ENCODE assay signal across 8 cellular contexts in genomic region chr11:75174781-75175370, GRCh38. TPM values are rescaled to one million over a fixed set of nuclear protein-coding genes. Genes with fewer than 3 reads are reported as not detected.
DNase-seq lines count a peak whose midpoint lies in the region; ATAC-seq lines count a peak whose summit lies in the region.

No MANE protein-coding gene starts in this region.

- no peaks in the 10 kb centered on the region for H3K36me3 Mint-ChIP-seq in CD4-positive, alpha-beta memory T cell
- peaks cover 99% of the 10 kb centered on the region for H3K36me3 Mint-ChIP-seq in dendritic cell treated with granulocyte-macrophage colony-stimulating factor and Interleukin-4, amounts not matched to agents 40 ng/mL and 50 ng/mL, for 4 days (ENCODE audit: low read depth)
- no peaks in the 10 kb centered on the region for H3K36me3 Mint-ChIP-seq in naive thymus-derived CD8-positive, alpha-beta T cell

- ATAC-seq in naive thymus-derived CD8-positive, alpha-beta T cell = peak in 1 of 2 donors; percentile 55
- no peak for ATAC-seq in HG03432 (IDR thresholded peaks at IDR 0.05; ENCODE audit: unreplicated experiment)
- no peak for ATAC-seq in HG02884 (IDR thresholded peaks at IDR 0.05; ENCODE audit: unreplicated experiment)

- no peak overlapping the region for H3K4me3 ChIP-seq in CD4-positive, alpha-beta memory T cell (ENCODE audit: low read length in 2 of 2)

- H3K4me3 Mint-ChIP-seq in CD4-positive, alpha-beta memory T cell = peak overlapping the region in 2 of 8 donors; percentile 7 to 8
- H3K4me3 Mint-ChIP-seq in dendritic cell treated with granulocyte-macrophage colony-stimulating factor and Interleukin-4, amounts not matched to agents 40 ng/mL and 50 ng/mL, for 4 days = peak overlapping the region; percentile 63
- H3K4me3 Mint-ChIP-seq in naive thymus-derived CD8-positive, alpha-beta T cell = no peak overlapping the region

- no peaks in the 10 kb centered on the region for H3K27me3 ChIP-seq in CD4-positive, alpha-beta memory T cell (ENCODE audit: insufficient read depth, low read length)

- peak overlapping the region in 6 of 7 donors; percentile 37 to 87 (median 64) for H3K27ac Mint-ChIP-seq in CD4-positive, alpha-beta memory T cell
- peak overlapping the region; percentile 91 for H3K27ac Mint-ChIP-seq in dendritic cell treated with granulocyte-macrophage colony-stimulating factor and Interleukin-4, amounts not matched to agents 40 ng/mL and 50 ng/mL, for 4 days
- peak overlapping the region in 8 of 10 donors; percentile 5 to 57 (median 34) for H3K27ac Mint-ChIP-seq in naive thymus-derived CD8-positive, alpha-beta T cell

- no peaks in the 10 kb centered on the region for H3K36me3 ChIP-seq in CD4-positive, alpha-beta memory T cell (ENCODE audit: insufficient read depth, low read length)

- H3K27ac ChIP-seq in CD4-positive, alpha-beta memory T cell (ENCODE audit: low read depth, low read length) = no peak overlapping the region

- H3K9me3 Mint-ChIP-seq in CD4-positive, alpha-beta memory T cell = no peaks in the 10 kb centered on the region
- no peaks in the 10 kb centered on the region for H3K9me3 Mint-ChIP-seq in dendritic cell treated with granulocyte-macrophage colony-stimulating factor and Interleukin-4, amounts not matched to agents 40 ng/mL and 50 ng/mL, for 4 days
- no peaks in the 10 kb centered on the region for H3K9me3 Mint-ChIP-seq in naive thymus-derived CD8-positive, alpha-beta T cell

- H3K27me3 Mint-ChIP-seq in CD4-positive, alpha-beta memory T cell = peaks cover 0 to 2% of the 10 kb centered on the region in 2 donors
- no peaks in the 10 kb centered on the region for H3K27me3 Mint-ChIP-seq in dendritic cell treated with granulocyte-macrophage colony-stimulating factor and Interleukin-4, amounts not matched to agents 40 ng/mL and 50 ng/mL, for 4 days
- H3K27me3 Mint-ChIP-seq in naive thymus-derived CD8-positive, alpha-beta T cell = peaks cover 0 to 3% (median 2%) of the 10 kb centered on the region in 5 donors

- peak in 1 of 5 donors; percentile 4 for DNase-seq in CD4-positive, alpha-beta memory T cell
- DNase-seq in MV-4-11 (lab: John Stamatoyannopoulos, UW) (peak; percentile 88), NCI-H526 (lab: John Stamatoyannopoulos, UW) (no peak), NCI-H1694 treated with DMSO at 0.1 percent for 48 hours (lab: John Stamatoyannopoulos, UW) (no peak)
- DNase-seq in naive thymus-derived CD8-positive, alpha-beta T cell = no peak

- no peaks in the 10 kb centered on the region for H3K9me3 ChIP-seq in CD4-positive, alpha-beta memory T cell (ENCODE audit: control insufficient read depth in 1 of 2, low read length in 2 of 2)

- POLR2A ChIA-PET in CD4-positive, alpha-beta memory T cell (lab: Charles Lee; ENCODE audit: partially characterized antibody) = no interaction called here
- POLR2A ChIA-PET in naive thymus-derived CD8-positive, alpha-beta T cell (lab: Charles Lee) = no interaction called here

- H3K4me1 Mint-ChIP-seq in CD4-positive, alpha-beta memory T cell = peaks cover 11 to 18% (median 13%) of the 10 kb centered on the region in 4 donors
- H3K4me1 Mint-ChIP-seq in dendritic cell treated with granulocyte-macrophage colony-stimulating factor and Interleukin-4, amounts not matched to agents 40 ng/mL and 50 ng/mL, for 4 days (ENCODE audit: low read depth) = peaks cover 87% of the 10 kb centered on the region
- peaks cover 12 to 14% (median 13%) of the 10 kb centered on the region in 4 donors for H3K4me1 Mint-ChIP-seq in naive thymus-derived CD8-positive, alpha-beta T cell

- CTCF ChIA-PET in CD4-positive, alpha-beta memory T cell (lab: Charles Lee; ENCODE audit: partially characterized antibody) = interaction anchor here (1.9 to 2.1 kb wide), 2 partner anchors 31 to 33 kb away, joined by 5 to 6 read pairs; no protein-coding TSS in a partner anchor

- intact Hi-C loops in CD4-positive, alpha-beta memory T cell (cut with micrococcal nuclease) = no loop called here
- intact Hi-C loops in dendritic cell treated with granulocyte-macrophage colony-stimulating factor and Interleukin-4, amounts not matched to agents 40 ng/mL and 50 ng/mL, for 4 days (cut with micrococcal nuclease) = loop anchor here (2.0 kb wide), 1 partner anchor 26 kb away; no protein-coding TSS in a partner anchor

- peaks cover 13% of the 10 kb centered on the region for H3K4me1 ChIP-seq in CD4-positive, alpha-beta memory T cell (ENCODE audit: insufficient read depth, low read length)

RNA-seq across cellular contexts. Expression of gene SLCO2B1, which starts 24.0 kb away (rescaled TPM):
- total RNA-seq in CD4-positive, alpha-beta memory T cell = 1 to 10 TPM; 2.4 to 2.8 TPM
- polyA plus RNA-seq in CD4-positive, alpha-beta memory T cell = not detected
- 1 to 10 TPM in 1 of 2 experiments, under 1 TPM in 1; 0.99 to 2.3 TPM for total RNA-seq in naive thymus-derived CD8-positive, alpha-beta T cell
- not detected for polyA plus RNA-seq in naive thymus-derived CD8-positive, alpha-beta T cell

Comparison
In these comparisons a context has a peak if more than half of its experiments do, and no peak if none do; other contexts are left out.
1. H3K27ac Mint-ChIP-seq: peak in every context shown above with its lines; median percentile 91 in dendritic cell treated with granulocyte-macrophage colony-stimulating factor and Interleukin-4, amounts not matched to agents 40 ng/mL and 50 ng/mL, for 4 days; 64 in CD4-positive, alpha-beta memory T cell; 34 in naive thymus-derived CD8-positive, alpha-beta T cell.